ENCODE assay signal across 20 cellular contexts in genomic region chr9:87853843-87854242, GRCh38. TPM values are rescaled to one million over a fixed set of nuclear protein-coding genes. Genes with fewer than 3 reads are reported as not detected.
"Had no signal": no experiment of that assay in that cellular context is flagged by ENCODE, and none has a peak within 500 bp of the region (broad histone marks: within the 10 kb centered on the region; RNA-seq: fewer than 3 reads in every experiment).

No MANE protein-coding gene starts in this region.

- H3K4me1 ChIP-seq: lower lobe of right lung, prostate gland, right lobe of liver, spleen, tibial artery, uterus had no signal

- H3K9me3 Mint-ChIP-seq: activated CD4-positive, alpha-beta memory T cell treated with anti-CD3 and anti-CD28 coated beads for 36 hours; activated naive CD8-positive, alpha-beta T cell treated with anti-CD3 and anti-CD28 coated beads, Interleukin-2, amount 10 ng/mL, durations not matched to agents 7 days and 5 days; activated T-cell treated with anti-CD3 and anti-CD28 coated beads, Interleukin-2, amount 50 U/mL, for 72 hours; stimulated activated memory B cell treated with anti-CD40 and anti-IgM and Interleukin-4, amounts not matched to agents 10 μg/mL and 1 μg/mL and 100 μg/mL, for 72 hours had no signal

- H3K4me3 Mint-ChIP-seq: activated CD4-positive, alpha-beta memory T cell treated with anti-CD3 and anti-CD28 coated beads for 36 hours; activated naive CD8-positive, alpha-beta T cell treated with anti-CD3 and anti-CD28 coated beads, Interleukin-2, amount 10 ng/mL, durations not matched to agents 7 days and 5 days; activated T-cell treated with anti-CD3 and anti-CD28 coated beads, Interleukin-2, amount 50 U/mL, for 72 hours; naive thymus-derived CD4-positive, alpha-beta T cell; stimulated activated memory B cell treated with anti-CD40 and anti-IgM and Interleukin-4, amounts not matched to agents 10 μg/mL and 1 μg/mL and 100 μg/mL, for 72 hours had no signal

- H3K36me3 ChIP-seq: cardiac muscle cell, lower lobe of right lung, prostate gland, right lobe of liver, spleen, tibial artery, uterus had no signal

- DNase-seq: activated CD4-positive, alpha-beta memory T cell treated with anti-CD3 and anti-CD28 coated beads for 36 hours; activated gamma-delta T cell treated with Interleukin-2 at 50 U/mL for 16 hours; activated naive CD8-positive, alpha-beta T cell treated with anti-CD3 and anti-CD28 coated beads, Interleukin-2, amount 10 ng/mL, durations not matched to agents 7 days and 5 days; activated T-cell treated with anti-CD3 and anti-CD28 coated beads, Interleukin-2, amount 50 U/mL, for 72 hours; aorta; hippocampal formation; lower lobe of right lung; naive thymus-derived CD4-positive, alpha-beta T cell; right lobe of liver; spleen; stimulated activated CD4-positive, alpha-beta T cell treated with anti-CD3 and anti-CD28 coated beads, Interleukin-1b, Interleukin-23, amount 100 ng/mL, for 48 hours; T1000; tibial artery; uterus had no signal

- H3K36me3 Mint-ChIP-seq: activated CD4-positive, alpha-beta memory T cell treated with anti-CD3 and anti-CD28 coated beads for 36 hours; activated naive CD8-positive, alpha-beta T cell treated with anti-CD3 and anti-CD28 coated beads, Interleukin-2, amount 10 ng/mL, durations not matched to agents 7 days and 5 days; stimulated activated memory B cell treated with anti-CD40 and anti-IgM and Interleukin-4, amounts not matched to agents 10 μg/mL and 1 μg/mL and 100 μg/mL, for 72 hours had no signal

- H3K27me3 Mint-ChIP-seq: activated CD4-positive, alpha-beta memory T cell treated with anti-CD3 and anti-CD28 coated beads for 36 hours; stimulated activated memory B cell treated with anti-CD40 and anti-IgM and Interleukin-4, amounts not matched to agents 10 μg/mL and 1 μg/mL and 100 μg/mL, for 72 hours had no signal

- H3K4me1 Mint-ChIP-seq: activated naive CD8-positive, alpha-beta T cell treated with anti-CD3 and anti-CD28 coated beads, Interleukin-2, amount 10 ng/mL, durations not matched to agents 7 days and 5 days; stimulated activated memory B cell treated with anti-CD40 and anti-IgM and Interleukin-4, amounts not matched to agents 10 μg/mL and 1 μg/mL and 100 μg/mL, for 72 hours had no signal

- H3K27me3 ChIP-seq: cardiac muscle cell, right lobe of liver, spleen, tibial artery, uterus had no signal

- H3K4me3 ChIP-seq: cardiac muscle cell, lower lobe of right lung, prostate gland, right lobe of liver, spleen, tibial artery, uterus had no signal

- H3K9me3 ChIP-seq: lower lobe of right lung, prostate gland, right lobe of liver, tibial artery, uterus had no signal

- H3K27ac ChIP-seq: cardiac muscle cell, lower lobe of right lung, prostate gland, right lobe of liver, spleen, tibial artery, uterus had no signal

- H3K27ac Mint-ChIP-seq: activated CD4-positive, alpha-beta memory T cell treated with anti-CD3 and anti-CD28 coated beads for 36 hours; activated naive CD8-positive, alpha-beta T cell treated with anti-CD3 and anti-CD28 coated beads, Interleukin-2, amount 10 ng/mL, durations not matched to agents 7 days and 5 days; activated T-cell treated with anti-CD3 and anti-CD28 coated beads, Interleukin-2, amount 50 U/mL, for 72 hours; naive thymus-derived CD4-positive, alpha-beta T cell; stimulated activated memory B cell treated with anti-CD40 and anti-IgM and Interleukin-4, amounts not matched to agents 10 μg/mL and 1 μg/mL and 100 μg/mL, for 72 hours had no signal

RNA-seq across cellular contexts. Expression of gene SPATA31E1, which starts 28.8 kb away (rescaled TPM):
- total RNA-seq: activated CD4-positive, alpha-beta memory T cell treated with anti-CD3 and anti-CD28 coated beads for 36 hours; activated naive CD8-positive, alpha-beta T cell treated with anti-CD3 and anti-CD28 coated beads, Interleukin-2, amount 10 ng/mL, durations not matched to agents 7 days and 5 days; activated T-cell treated with anti-CD3 and anti-CD28 coated beads, Interleukin-2, amount 50 U/mL, for 72 hours; aorta; cardiac muscle cell; endothelial cell of umbilical vein; lower lobe of right lung; mononuclear cell; naive thymus-derived CD4-positive, alpha-beta T cell; occipital lobe; right lobe of liver; spleen; uterus had no signal
